1 cellular context compared by ENCODE assay signal in the genomic region with DNA sequence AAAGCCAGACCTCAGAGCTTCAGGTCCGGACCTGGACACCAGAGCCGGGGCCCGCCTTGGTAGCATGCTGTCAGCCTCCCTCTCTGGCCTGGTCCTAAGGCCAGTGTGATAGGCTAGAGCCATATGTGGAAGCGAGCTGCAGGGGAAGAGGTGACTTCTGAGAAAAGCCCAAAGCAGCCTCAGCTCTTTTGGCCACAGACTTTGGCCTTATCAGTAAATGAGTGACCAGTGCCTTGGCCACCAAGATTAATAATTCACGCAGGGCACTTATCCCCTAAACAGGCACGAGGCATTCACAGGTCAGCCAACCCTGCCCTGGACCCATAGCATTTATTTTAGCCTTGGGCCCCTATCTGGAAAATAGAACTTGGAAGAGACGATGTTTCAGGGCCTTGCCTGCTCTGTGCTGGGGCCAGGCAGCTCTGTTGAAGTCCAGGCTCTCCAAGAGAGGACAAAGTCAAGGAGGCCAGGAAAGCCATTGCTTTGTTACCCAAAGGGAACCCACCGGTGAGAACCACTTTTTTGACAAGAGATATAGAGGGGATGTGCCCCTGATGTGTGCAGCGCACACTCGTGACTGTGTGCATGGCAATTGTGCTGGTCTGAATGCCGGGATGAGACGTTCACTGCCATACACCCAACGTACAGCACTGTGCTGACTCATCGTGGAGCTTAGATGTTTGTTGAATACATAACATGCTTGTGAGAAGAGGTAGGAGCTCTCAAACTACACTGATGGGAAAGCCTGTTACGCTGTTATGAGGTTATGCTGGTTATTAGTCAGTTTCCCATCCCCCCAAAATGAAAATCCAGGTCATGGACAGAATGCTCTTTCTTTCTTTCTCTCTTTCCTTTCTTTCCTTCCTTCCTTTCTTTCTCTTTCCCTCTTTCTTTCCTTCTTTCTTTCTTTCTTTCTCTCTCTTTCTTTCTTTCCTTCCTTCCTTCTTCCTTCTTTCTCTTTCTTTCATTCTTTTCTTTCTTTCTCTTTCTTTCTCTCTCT.
TF ChIP-seq lines count a peak whose summit lies in the region.

No MANE protein-coding gene starts in this region.

TF ChIP-seq in GM12878, 131 proteins besides CTCF, POLR2A, EP300 and RAD21:
- TF ChIP-seq, protein P1, sequence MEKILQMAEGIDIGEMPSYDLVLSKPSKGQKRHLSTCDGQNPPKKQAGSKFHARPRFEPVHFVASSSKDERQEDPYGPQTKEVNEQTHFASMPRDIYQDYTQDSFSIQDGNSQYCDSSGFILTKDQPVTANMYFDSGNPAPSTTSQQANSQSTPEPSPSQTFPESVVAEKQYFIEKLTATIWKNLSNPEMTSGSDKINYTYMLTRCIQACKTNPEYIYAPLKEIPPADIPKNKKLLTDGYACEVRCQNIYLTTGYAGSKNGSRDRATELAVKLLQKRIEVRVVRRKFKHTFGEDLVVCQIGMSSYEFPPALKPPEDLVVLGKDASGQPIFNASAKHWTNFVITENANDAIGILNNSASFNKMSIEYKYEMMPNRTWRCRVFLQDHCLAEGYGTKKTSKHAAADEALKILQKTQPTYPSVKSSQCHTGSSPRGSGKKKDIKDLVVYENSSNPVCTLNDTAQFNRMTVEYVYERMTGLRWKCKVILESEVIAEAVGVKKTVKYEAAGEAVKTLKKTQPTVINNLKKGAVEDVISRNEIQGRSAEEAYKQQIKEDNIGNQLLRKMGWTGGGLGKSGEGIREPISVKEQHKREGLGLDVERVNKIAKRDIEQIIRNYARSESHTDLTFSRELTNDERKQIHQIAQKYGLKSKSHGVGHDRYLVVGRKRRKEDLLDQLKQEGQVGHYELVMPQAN (conservative IDR thresholded peaks at IDR 0.05) = no peak
- peak; percentile 21 to 41; a peak in 1 of 4 replicates for TF ChIP-seq IKZF2 (IDR thresholded peaks at IDR 0.05)
- TF ChIP-seq, protein P2, sequence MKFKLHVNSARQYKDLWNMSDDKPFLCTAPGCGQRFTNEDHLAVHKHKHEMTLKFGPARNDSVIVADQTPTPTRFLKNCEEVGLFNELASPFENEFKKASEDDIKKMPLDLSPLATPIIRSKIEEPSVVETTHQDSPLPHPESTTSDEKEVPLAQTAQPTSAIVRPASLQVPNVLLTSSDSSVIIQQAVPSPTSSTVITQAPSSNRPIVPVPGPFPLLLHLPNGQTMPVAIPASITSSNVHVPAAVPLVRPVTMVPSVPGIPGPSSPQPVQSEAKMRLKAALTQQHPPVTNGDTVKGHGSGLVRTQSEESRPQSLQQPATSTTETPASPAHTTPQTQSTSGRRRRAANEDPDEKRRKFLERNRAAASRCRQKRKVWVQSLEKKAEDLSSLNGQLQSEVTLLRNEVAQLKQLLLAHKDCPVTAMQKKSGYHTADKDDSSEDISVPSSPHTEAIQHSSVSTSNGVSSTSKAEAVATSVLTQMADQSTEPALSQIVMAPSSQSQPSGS (IDR thresholded peaks at IDR 0.05; ENCODE audit: low read length) = peak; percentile 77; the same call in 1 of the 2 replicates
- TF ChIP-seq CREM (IDR thresholded peaks at IDR 0.05; ENCODE audit: low read depth) = 0 out of 2 replicates have a peak, but pooled peaks have one; percentile 23
- peak; percentile 31; the same call in 1 of the 2 replicates for TF ChIP-seq TCF12 (IDR thresholded peaks at IDR 0.05; ENCODE audit: low read depth, low read length)
- TF ChIP-seq WRNIP1 (IDR thresholded peaks at IDR 0.05; ENCODE audit: borderline replicate concordance, low read depth, low read length) = no peak
- TF ChIP-seq, protein P3, sequence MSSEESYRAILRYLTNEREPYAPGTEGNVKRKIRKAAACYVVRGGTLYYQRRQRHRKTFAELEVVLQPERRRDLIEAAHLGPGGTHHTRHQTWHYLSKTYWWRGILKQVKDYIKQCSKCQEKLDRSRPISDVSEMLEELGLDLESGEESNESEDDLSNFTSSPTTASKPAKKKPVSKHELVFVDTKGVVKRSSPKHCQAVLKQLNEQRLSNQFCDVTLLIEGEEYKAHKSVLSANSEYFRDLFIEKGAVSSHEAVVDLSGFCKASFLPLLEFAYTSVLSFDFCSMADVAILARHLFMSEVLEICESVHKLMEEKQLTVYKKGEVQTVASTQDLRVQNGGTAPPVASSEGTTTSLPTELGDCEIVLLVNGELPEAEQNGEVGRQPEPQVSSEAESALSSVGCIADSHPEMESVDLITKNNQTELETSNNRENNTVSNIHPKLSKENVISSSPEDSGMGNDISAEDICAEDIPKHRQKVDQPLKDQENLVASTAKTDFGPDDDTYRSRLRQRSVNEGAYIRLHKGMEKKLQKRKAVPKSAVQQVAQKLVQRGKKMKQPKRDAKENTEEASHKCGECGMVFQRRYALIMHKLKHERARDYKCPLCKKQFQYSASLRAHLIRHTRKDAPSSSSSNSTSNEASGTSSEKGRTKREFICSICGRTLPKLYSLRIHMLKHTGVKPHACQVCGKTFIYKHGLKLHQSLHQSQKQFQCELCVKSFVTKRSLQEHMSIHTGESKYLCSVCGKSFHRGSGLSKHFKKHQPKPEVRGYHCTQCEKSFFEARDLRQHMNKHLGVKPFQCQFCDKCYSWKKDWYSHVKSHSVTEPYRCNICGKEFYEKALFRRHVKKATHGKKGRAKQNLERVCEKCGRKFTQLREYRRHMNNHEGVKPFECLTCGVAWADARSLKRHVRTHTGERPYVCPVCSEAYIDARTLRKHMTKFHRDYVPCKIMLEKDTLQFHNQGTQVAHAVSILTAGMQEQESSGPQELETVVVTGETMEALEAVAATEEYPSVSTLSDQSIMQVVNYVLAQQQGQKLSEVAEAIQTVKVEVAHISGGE (CRISPR knock-in tag; IDR thresholded peaks at IDR 0.05) = no peak
- no peak for TF ChIP-seq KAT2A (conservative IDR thresholded peaks at IDR 0.05; ENCODE audit: control insufficient read depth, low read depth, low read length)
- TF ChIP-seq FOXK2 (IDR thresholded peaks at IDR 0.05) = no peak
- TF ChIP-seq, protein P4, sequence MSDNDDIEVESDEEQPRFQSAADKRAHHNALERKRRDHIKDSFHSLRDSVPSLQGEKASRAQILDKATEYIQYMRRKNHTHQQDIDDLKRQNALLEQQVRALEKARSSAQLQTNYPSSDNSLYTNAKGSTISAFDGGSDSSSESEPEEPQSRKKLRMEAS (IDR thresholded peaks at IDR 0.05; ENCODE audit: low read depth, low read length) = no peak
- 0 out of 2 replicates have a peak, but pooled peaks have one; percentile 12 for TF ChIP-seq IKZF1 (conservative IDR thresholded peaks at IDR 0.05)
- 0 out of 2 replicates have a peak, but pooled peaks have one; percentile 18 for TF ChIP-seq MTA2 (IDR thresholded peaks at IDR 0.05; ENCODE audit: low read depth)
- TF ChIP-seq JUNB (IDR thresholded peaks at IDR 0.05) = peak; percentile 85
- TF ChIP-seq EED (IDR thresholded peaks at IDR 0.05; ENCODE audit: low read depth) = 0 out of 2 replicates have a peak, but pooled peaks have one; percentile 26
- TF ChIP-seq ETV6 (conservative IDR thresholded peaks at IDR 0.05 in 1 of 2, IDR thresholded peaks at IDR 0.05 in 1 of 2; ENCODE audit: borderline replicate concordance in 1 of 2, low read depth in 1 of 2) = peak in 1 of 2 experiments; percentile 70; a peak in 1 of 4 replicates
- TF ChIP-seq NRF1 (conservative IDR thresholded peaks at IDR 0.05; ENCODE audit: low read depth, low read length) = no peak
- TF ChIP-seq RUNX3 (IDR thresholded peaks at IDR 0.05; ENCODE audit: low read length) = peak; percentile 75
- TF ChIP-seq CREB1 (IDR thresholded peaks at IDR 0.05; ENCODE audit: low read depth) = peak; percentile 59; the same call in 1 of the 2 replicates
- peak; percentile 85 for TF ChIP-seq IRF4 (IDR thresholded peaks at IDR 0.05; ENCODE audit: low read depth, low read length)
- TF ChIP-seq BCL11A (IDR thresholded peaks at IDR 0.05; ENCODE audit: low read depth, low read length) = 0 out of 2 replicates have a peak, but pooled peaks have one; percentile 23
- no peak for TF ChIP-seq SIX5 (IDR thresholded peaks at IDR 0.05; ENCODE audit: low read depth, low read length, severe bottlenecking)
- TF ChIP-seq SRF (IDR thresholded peaks at IDR 0.05; ENCODE audit: low read depth in 2 of 2, low read length in 2 of 2) = 0 out of 4 replicates have a peak, but pooled peaks of 1 of the 2 experiments have one; percentile 27
- no peak for TF ChIP-seq RBBP5 (conservative IDR thresholded peaks at IDR 0.05)
- peak; percentile 31; the same call in 1 of the 3 replicates for TF ChIP-seq POU2F2 (IDR thresholded peaks at IDR 0.05; ENCODE audit: borderline replicate concordance, low read depth, low read length)
- TF ChIP-seq, protein P5, sequence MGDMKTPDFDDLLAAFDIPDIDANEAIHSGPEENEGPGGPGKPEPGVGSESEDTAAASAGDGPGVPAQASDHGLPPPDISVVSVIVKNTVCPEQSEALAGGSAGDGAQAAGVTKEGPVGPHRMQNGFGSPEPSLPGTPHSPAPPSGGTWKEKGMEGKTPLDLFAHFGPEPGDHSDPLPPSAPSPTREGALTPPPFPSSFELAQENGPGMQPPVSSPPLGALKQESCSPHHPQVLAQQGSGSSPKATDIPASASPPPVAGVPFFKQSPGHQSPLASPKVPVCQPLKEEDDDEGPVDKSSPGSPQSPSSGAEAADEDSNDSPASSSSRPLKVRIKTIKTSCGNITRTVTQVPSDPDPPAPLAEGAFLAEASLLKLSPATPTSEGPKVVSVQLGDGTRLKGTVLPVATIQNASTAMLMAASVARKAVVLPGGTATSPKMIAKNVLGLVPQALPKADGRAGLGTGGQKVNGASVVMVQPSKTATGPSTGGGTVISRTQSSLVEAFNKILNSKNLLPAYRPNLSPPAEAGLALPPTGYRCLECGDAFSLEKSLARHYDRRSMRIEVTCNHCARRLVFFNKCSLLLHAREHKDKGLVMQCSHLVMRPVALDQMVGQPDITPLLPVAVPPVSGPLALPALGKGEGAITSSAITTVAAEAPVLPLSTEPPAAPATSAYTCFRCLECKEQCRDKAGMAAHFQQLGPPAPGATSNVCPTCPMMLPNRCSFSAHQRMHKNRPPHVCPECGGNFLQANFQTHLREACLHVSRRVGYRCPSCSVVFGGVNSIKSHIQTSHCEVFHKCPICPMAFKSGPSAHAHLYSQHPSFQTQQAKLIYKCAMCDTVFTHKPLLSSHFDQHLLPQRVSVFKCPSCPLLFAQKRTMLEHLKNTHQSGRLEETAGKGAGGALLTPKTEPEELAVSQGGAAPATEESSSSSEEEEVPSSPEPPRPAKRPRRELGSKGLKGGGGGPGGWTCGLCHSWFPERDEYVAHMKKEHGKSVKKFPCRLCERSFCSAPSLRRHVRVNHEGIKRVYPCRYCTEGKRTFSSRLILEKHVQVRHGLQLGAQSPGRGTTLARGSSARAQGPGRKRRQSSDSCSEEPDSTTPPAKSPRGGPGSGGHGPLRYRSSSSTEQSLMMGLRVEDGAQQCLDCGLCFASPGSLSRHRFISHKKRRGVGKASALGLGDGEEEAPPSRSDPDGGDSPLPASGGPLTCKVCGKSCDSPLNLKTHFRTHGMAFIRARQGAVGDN (IDR thresholded peaks at IDR 0.05) = peak; percentile 51; the same call in 1 of the 2 replicates
- TF ChIP-seq, protein P6, sequence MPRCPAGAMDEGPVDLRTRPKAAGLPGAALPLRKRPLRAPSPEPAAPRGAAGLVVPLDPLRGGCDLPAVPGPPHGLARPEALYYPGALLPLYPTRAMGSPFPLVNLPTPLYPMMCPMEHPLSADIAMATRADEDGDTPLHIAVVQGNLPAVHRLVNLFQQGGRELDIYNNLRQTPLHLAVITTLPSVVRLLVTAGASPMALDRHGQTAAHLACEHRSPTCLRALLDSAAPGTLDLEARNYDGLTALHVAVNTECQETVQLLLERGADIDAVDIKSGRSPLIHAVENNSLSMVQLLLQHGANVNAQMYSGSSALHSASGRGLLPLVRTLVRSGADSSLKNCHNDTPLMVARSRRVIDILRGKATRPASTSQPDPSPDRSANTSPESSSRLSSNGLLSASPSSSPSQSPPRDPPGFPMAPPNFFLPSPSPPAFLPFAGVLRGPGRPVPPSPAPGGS (IDR thresholded peaks at IDR 0.05; ENCODE audit: borderline replicate concordance, insufficient read depth, low read depth, low read length, poor library complexity, severe bottlenecking) = peak; percentile 68
- 0 out of 2 replicates have a peak, but pooled peaks have one; percentile 40 for TF ChIP-seq NFIC (IDR thresholded peaks at IDR 0.05; ENCODE audit: low read depth, low read length)
